In the genomic region with DNA sequence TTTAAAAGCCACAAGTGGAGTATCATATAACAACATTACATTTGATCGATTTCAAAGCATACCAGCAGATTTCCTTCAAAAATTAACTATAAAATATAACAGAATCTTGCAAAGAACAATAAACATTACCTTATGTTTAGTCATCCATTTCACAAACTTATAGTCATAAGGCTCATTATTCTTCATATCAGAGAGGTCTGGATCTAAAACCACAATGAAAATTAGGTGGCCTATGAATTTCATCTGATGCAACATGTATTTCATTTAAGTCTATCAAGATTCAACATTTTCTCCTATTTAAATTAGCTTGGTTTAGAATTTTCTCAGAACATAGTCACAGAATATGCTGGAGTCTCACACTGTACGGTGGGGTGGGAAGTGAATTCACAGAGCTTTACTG, we compare ENCODE assay signal across 18 cellular contexts.
"Had no signal": no experiment of that assay in that cellular context is flagged by ENCODE, and none has a peak within 500 bp of the region (broad histone marks: within the 10 kb centered on the region; RNA-seq: fewer than 3 reads in every experiment).

No MANE protein-coding gene starts in this region.

- H3K9me3 ChIP-seq: right lobe of liver, thoracic aorta, vagina had no signal

- H3K4me1 ChIP-seq: adrenal gland, vagina had no signal

- H2AFZ ChIP-seq: parathyroid adenoma had no signal

- H3K27ac ChIP-seq: adrenal gland, cardiac muscle cell, heart left ventricle, parathyroid adenoma, right lobe of liver, thoracic aorta, vagina had no signal

- H3K4me3 ChIP-seq: adrenal gland, cardiac muscle cell, heart left ventricle, right lobe of liver, thoracic aorta, vagina had no signal

- H3K27me3 ChIP-seq: adrenal gland, cardiac muscle cell, heart left ventricle, right lobe of liver, vagina had no signal

- H3K79me2 ChIP-seq: parathyroid adenoma had no signal

- DNase-seq: activated CD4-positive, alpha-beta memory T cell treated with anti-CD3 and anti-CD28 coated beads, Interleukin-2, amount 10 ng/mL, durations not matched to agents 7 days and 5 days; activated CD4-positive, alpha-beta T cell treated with anti-CD3 and anti-CD28 coated beads for 48 hours; adrenal gland; dermis blood vessel endothelial cell; effector CD8-positive, alpha-beta T cell; heart left ventricle; islet precursor cell; left cardiac atrium; nephron progenitor cell; right lobe of liver; stimulated activated CD4-positive, alpha-beta T cell treated with anti-CD3 and anti-CD28 coated beads, Interleukin-4, amount 100 ng/mL, for 24 hours; stimulated activated naive CD4-positive, alpha-beta T cell treated with Interleukin-2 at 50 U/mL for 16 hours had no signal

- ATAC-seq: activated naive CD4-positive, alpha-beta T cell treated with anti-CD3 and anti-CD28 coated beads, Interleukin-2, amount 50 U/mL, for 72 hours; activated T-helper 17 cell treated with anti-CD3 and anti-CD28 coated beads, Interleukin-2, amount 50 U/mL, for 72 hours; heart left ventricle; left cardiac atrium; right lobe of liver had no signal
